13 cellular contexts compared by ENCODE assay signal in the genomic region with DNA sequence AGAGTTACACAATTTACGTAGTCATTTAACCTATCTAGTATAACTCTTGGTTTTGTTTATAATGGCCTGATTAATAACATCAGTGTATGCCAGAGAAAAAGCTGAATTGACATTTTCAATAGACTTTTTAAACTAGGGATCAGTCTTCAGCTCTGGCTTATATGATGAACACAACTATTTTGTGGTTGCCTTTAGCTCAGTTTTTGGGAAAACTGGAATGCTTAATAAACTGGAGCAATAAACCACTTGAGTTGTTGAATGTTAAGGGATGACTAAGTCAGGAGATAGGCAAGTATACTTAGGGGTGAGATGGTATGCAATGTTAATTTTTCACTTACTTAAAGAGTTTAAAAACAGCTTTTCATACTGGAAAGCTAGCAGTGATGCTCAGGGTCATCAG. TPM values are rescaled to one million over a fixed set of nuclear protein-coding genes. Genes with fewer than 3 reads are reported as not detected.
A peak's percentile ranks its signal among the peaks of the same experiment; 100 is the strongest.
DNase-seq lines count a peak whose midpoint lies in the region; ATAC-seq and TF ChIP-seq lines count a peak whose summit lies in the region.
"Had no signal": no experiment of that assay in that cellular context is flagged by ENCODE, and none has a peak within 500 bp of the region (broad histone marks: within the 10 kb centered on the region; RNA-seq: fewer than 3 reads in every experiment).

No MANE protein-coding gene starts in this region.

- POLR2A ChIA-PET in A673 (lab: Charles Lee; ENCODE audit: low non-redundant PET): no interaction called here

- H3K27me3 ChIP-seq in ovary (no peaks in the 10 kb centered on the region), A673 (replicated peaks; ENCODE audit: insufficient read depth, low read depth, low read length, poor library complexity) (no peaks in the 10 kb centered on the region)
- H3K27me3 ChIP-seq: sigmoid colon had no signal

- no TSS peak for BruUV-seq in Calu3 (replicated peaks; lab: Mats Ljungman, UMichigan)
- BruUV-seq in A673 (replicated peaks; lab: Mats Ljungman, UMichigan): no TSS peak

- ATAC-seq in central memory CD8-positive, alpha-beta T cell (replicated peaks; ENCODE audit: extremely low read depth, poor library complexity, severe bottlenecking): no peak
- no peak for ATAC-seq in GM19455 (IDR thresholded peaks at IDR 0.05; ENCODE audit: unreplicated experiment)

- H3K4me3 Mint-ChIP-seq in Calu3 (ENCODE audit: low read depth, unreplicated experiment) (peak overlapping the region; percentile 53), nephron (peak overlapping the region; percentile 75 to 79 (median 78))
- peak overlapping the region; percentile 34 for H3K4me3 Mint-ChIP-seq in central memory CD8-positive, alpha-beta T cell

- peaks cover 8% of the 10 kb centered on the region for H3K4me1 Mint-ChIP-seq in Calu3 (ENCODE audit: low read depth, unreplicated experiment)
- H3K4me1 Mint-ChIP-seq in central memory CD8-positive, alpha-beta T cell: peaks cover 43% of the 10 kb centered on the region
- peaks cover 26% of the 10 kb centered on the region for H3K4me1 Mint-ChIP-seq in nephron

- H3K4me3 ChIP-seq in ovary (no peak overlapping the region), A673 (ENCODE audit: low read depth, low read length, poor library complexity, severe bottlenecking) (no peak overlapping the region)
- H3K4me3 ChIP-seq: sigmoid colon had no signal

- DNase-seq in Calu3 (no peak), NCI-H226 (peak; percentile 56), NCI-H1417 (lab: John Stamatoyannopoulos, UW) (no peak), ovary (no peak), A673 (ENCODE audit: low spot score) (no peak)
- no peak for DNase-seq in central memory CD8-positive, alpha-beta T cell (ENCODE audit: low spot score in 2 of 2)
- DNase-seq: caudate nucleus, GF-D8, islet precursor cell, NCI-H526 treated with DMSO at 0.1 percent for 48 hours, sigmoid colon had no signal

- TF ChIP-seq EP300 in ovary (IDR thresholded peaks at IDR 0.05): no peak

- intact Hi-C loops in Calu3 (cut with micrococcal nuclease; ENCODE audit: unreplicated experiment) (no loop called here), ovary (cut with DNase I) (no loop called here), A673 (cut with micrococcal nuclease; ENCODE audit: unreplicated experiment) (no loop called here)

- H3K27me3 Mint-ChIP-seq in Calu3 (ENCODE audit: unreplicated experiment) (no peaks in the 10 kb centered on the region), nephron (ENCODE audit: low read depth) (peaks cover 6% of the 10 kb centered on the region)
- H3K27me3 Mint-ChIP-seq in central memory CD8-positive, alpha-beta T cell: no peaks in the 10 kb centered on the region

- CTCF ChIA-PET in Calu3 (lab: Charles Lee) (no interaction called here), A673 (lab: Charles Lee) (no interaction called here)

- H3K27ac Mint-ChIP-seq in Calu3 (ENCODE audit: unreplicated experiment) (no peak overlapping the region), nephron (peak overlapping the region; percentile 3 to 32 (median 18))
- no peak overlapping the region for H3K27ac Mint-ChIP-seq in central memory CD8-positive, alpha-beta T cell (ENCODE audit: low read depth)

- H3K9me3 Mint-ChIP-seq in Calu3 (ENCODE audit: low read depth, unreplicated experiment) (no peaks in the 10 kb centered on the region), nephron (no peaks in the 10 kb centered on the region)
- no peaks in the 10 kb centered on the region for H3K9me3 Mint-ChIP-seq in central memory CD8-positive, alpha-beta T cell

- H3K4me1 ChIP-seq in ovary (ENCODE audit: insufficient read depth) (no peaks in the 10 kb centered on the region), A673 (ENCODE audit: insufficient read depth, low read length, poor library complexity, severe bottlenecking) (no peaks in the 10 kb centered on the region)

- TF ChIP-seq CTCF in Calu3 (IDR thresholded peaks at IDR 0.05; ENCODE audit: unreplicated experiment) (no peak), nephron (IDR thresholded peaks at IDR 0.05; ENCODE audit: unreplicated experiment in 3 of 3) (no peak), ovary (IDR thresholded peaks at IDR 0.05) (no peak), A673 (conservative IDR thresholded peaks at IDR 0.05; ENCODE audit: low read depth, low read length) (no peak)

- H3K36me3 Mint-ChIP-seq in Calu3 (ENCODE audit: insufficient read depth, unreplicated experiment) (peaks cover 21% of the 10 kb centered on the region), nephron (ENCODE audit: low read depth) (no peaks in the 10 kb centered on the region)
- H3K36me3 Mint-ChIP-seq in central memory CD8-positive, alpha-beta T cell (ENCODE audit: insufficient read depth): peaks cover 13% of the 10 kb centered on the region

- no peak for TF ChIP-seq POLR2A in ovary (IDR thresholded peaks at IDR 0.05)

- H3K36me3 ChIP-seq in ovary: no peaks in the 10 kb centered on the region
- no peaks in the 10 kb centered on the region for H3K36me3 ChIP-seq in A673 (ENCODE audit: insufficient read depth, low read length, poor library complexity, severe bottlenecking)
- H3K36me3 ChIP-seq: sigmoid colon had no signal

- 85 to 91% (median 89%) methylated on average over 1 of the region's 1 CpG for WGBS in ovary, 3 donors

- H3K9me3 ChIP-seq in ovary (no peaks in the 10 kb centered on the region), A673 (ENCODE audit: low read depth, low read length, poor library complexity, severe bottlenecking) (no peaks in the 10 kb centered on the region)
- H3K9me3 ChIP-seq: sigmoid colon had no signal

- H3K27ac ChIP-seq in ovary (no peak overlapping the region), A673 (ENCODE audit: low read depth, low read length, poor library complexity, severe bottlenecking) (no peak overlapping the region)
- H3K27ac ChIP-seq: sigmoid colon had no signal

RNA-seq across cellular contexts. Expression of a gene that starts 2.3 kb away (rescaled TPM):
- total RNA-seq in Calu3 (2022): 25.9 and 26.7 TPM in 2 replicates
- 10 to 100 TPM in 6 of 7 donors, 1 to 10 TPM in 1; 8.7 to 20.4 (median 15.5) TPM for total RNA-seq in ovary
- 10 to 100 TPM in 1 of 2 donors, 1 to 10 TPM in 1; 5.9 to 15.6 TPM for polyA plus RNA-seq in ovary
- total RNA-seq in A673 (2021): 29.6 and 34.0 TPM in 2 replicates

Comparison
In these comparisons a context has a peak if more than half of its experiments do, and no peak if none do; other contexts are left out.
1. H3K27ac Mint-ChIP-seq: peak in nephron (3 of 3); none in Calu3 (single experiment) and central memory CD8-positive, alpha-beta T cell (single experiment).
2. Peak in every context shown above with its lines, with median percentiles within 50 percentile points of each other: H3K4me3 Mint-ChIP-seq.